8 cellular contexts compared by ENCODE assay signal in genomic region chr6:98946266-98946817, GRCh38.
DNase-seq lines count a peak whose midpoint lies in the region; ATAC-seq and TF ChIP-seq lines count a peak whose summit lies in the region.

No MANE protein-coding gene starts in this region.

- peaks cover 51% of the 10 kb centered on the region for H3K79me2 ChIP-seq in ACC112 (ENCODE audit: control insufficient read depth, insufficient read depth, low read length, unreplicated experiment)

- peak overlapping the region; percentile 35 for H2AFZ ChIP-seq in ACC112 (ENCODE audit: low read length, unreplicated experiment)

- H3K9ac ChIP-seq in HUES48 (ENCODE audit: low read depth, low read length) (no peak overlapping the region), mucosa of stomach (ENCODE audit: low read length) (peak overlapping the region; percentile 53)

- DNase-seq in brain microvascular endothelial cell, result no peak
- no peak for DNase-seq in NCI-H226
- DNase-seq in germinal center (ENCODE audit: low spot score), result no peak
- no peak for DNase-seq in NCI-H2081 (lab: John Stamatoyannopoulos, UW)

- H3K4me1 ChIP-seq in ACC112 (ENCODE audit: control insufficient read depth, insufficient read depth, low read length, unreplicated experiment) (peaks cover 25% of the 10 kb centered on the region), HUES48 (ENCODE audit: control insufficient read depth, insufficient read depth, low read length) (peaks cover 18% of the 10 kb centered on the region; the same call in 1 of the 2 replicates), mucosa of stomach (ENCODE audit: control insufficient read depth, insufficient read depth, low read length) (peaks cover 9% of the 10 kb centered on the region)

- ATAC-seq in HG03139 (IDR thresholded peaks at IDR 0.05; ENCODE audit: unreplicated experiment), result no peak

- H3K36me3 ChIP-seq in ACC112 (ENCODE audit: insufficient read depth, low read length) (no peaks in the 10 kb centered on the region), HUES48 (ENCODE audit: control insufficient read depth, insufficient read depth, low read length) (no peaks in the 10 kb centered on the region), brain microvascular endothelial cell (replicated peaks) (no peaks in the 10 kb centered on the region), mucosa of stomach (ENCODE audit: control insufficient read depth, insufficient read depth, low read length) (no peaks in the 10 kb centered on the region)

- no peaks in the 10 kb centered on the region for H3K9me3 ChIP-seq in HUES48 (ENCODE audit: control insufficient read depth, insufficient read depth, low read length)
- H3K9me3 ChIP-seq in mucosa of stomach (ENCODE audit: control insufficient read depth, low read length), result no peaks in the 10 kb centered on the region

- no peak for TF ChIP-seq CTCF in brain microvascular endothelial cell (IDR thresholded peaks at IDR 0.05; ENCODE audit: low read depth, low read length, missing control alignments)

- in situ Hi-C loops in brain microvascular endothelial cell (cut with HindIII; ENCODE audit: low pct_ligation_motif_present, low sequenced_read_pairs), result no loop called here

- H3K4me3 ChIP-seq in ACC112 (ENCODE audit: low read depth, low read length) (peak overlapping the region; percentile 85), HUES48 (ENCODE audit: low read depth, low read length) (peak overlapping the region; percentile 65), brain microvascular endothelial cell (ENCODE audit: low read depth, low read length) (peak overlapping the region; percentile 82), mucosa of stomach (ENCODE audit: low read length) (peak overlapping the region; percentile 60)

- H3K27me3 ChIP-seq in ACC112 (ENCODE audit: insufficient read depth, low read length) (peaks cover 3% of the 10 kb centered on the region; the same call in 1 of the 2 replicates), HUES48 (ENCODE audit: control insufficient read depth, insufficient read depth, low read length) (no peaks in the 10 kb centered on the region), brain microvascular endothelial cell (replicated peaks) (no peaks in the 10 kb centered on the region), mucosa of stomach (ENCODE audit: control insufficient read depth, insufficient read depth, low read length) (no peaks in the 10 kb centered on the region)

- H3K27ac ChIP-seq in ACC112 (ENCODE audit: low read depth, low read length), result no peak overlapping the region
- no peak overlapping the region for H3K27ac ChIP-seq in HUES48 (ENCODE audit: low read depth, low read length)
- H3K27ac ChIP-seq in brain microvascular endothelial cell, result no peak overlapping the region
